16 cellular contexts compared by ENCODE assay signal in genomic region chr1:38344705-38345104, GRCh38.
"Had no signal": no experiment of that assay in that cellular context is flagged by ENCODE, and none has a peak within 500 bp of the region (broad histone marks: within the 10 kb centered on the region; RNA-seq: fewer than 3 reads in every experiment).

No MANE protein-coding gene starts in this region.

- H2AFZ ChIP-seq: parathyroid adenoma had no signal

- H3K4me1 ChIP-seq: left lung, parathyroid adenoma, SJCRH30, stomach, testis, upper lobe of left lung had no signal

- H3K4me1 Mint-ChIP-seq: activated B cell treated with CpG ODN at 0.5 μM for 24 hours; activated CD8-positive, alpha-beta memory T cell treated with anti-CD3 and anti-CD28 coated beads, Interleukin-2, amount 10 ng/mL, durations not matched to agents 7 days and 5 days; naive B cell had no signal

- H3K9me3 ChIP-seq: testis had no signal

- H3K36me3 ChIP-seq: left lung, SJCRH30, stomach, upper lobe of left lung had no signal

- H3K4me3 ChIP-seq: left lung, SJCRH30, stomach, testis, upper lobe of left lung had no signal

- H3K79me2 ChIP-seq: parathyroid adenoma had no signal

- H3K27me3 ChIP-seq: left lung, testis, upper lobe of left lung had no signal

- DNase-seq: activated B cell treated with CpG ODN at 0.5 μM for 24 hours; activated CD4-positive, alpha-beta T cell treated with anti-CD3 and anti-CD28 coated beads, Interleukin-2, amount 50 U/mL, for 1 hour; activated CD8-positive, alpha-beta memory T cell treated with anti-CD3 and anti-CD28 coated beads, Interleukin-2, amount 10 ng/mL, durations not matched to agents 7 days and 5 days; caudate nucleus; left lung; mammary epithelial cell; naive B cell; retina; SJCRH30; stimulated activated CD4-positive, alpha-beta T cell treated with anti-CD3 and anti-CD28 coated beads, Interleukin-4, amount 100 ng/mL, for 4 hours; stimulated activated CD8-positive, alpha-beta memory T cell treated with anti-CD3 and anti-CD28 coated beads, Interleukin-4, amount 100 ng/mL, for 48 hours; stomach; testis; upper lobe of left lung had no signal

- H3K27ac Mint-ChIP-seq: activated B cell treated with CpG ODN at 0.5 μM for 24 hours; activated CD8-positive, alpha-beta memory T cell treated with anti-CD3 and anti-CD28 coated beads, Interleukin-2, amount 10 ng/mL, durations not matched to agents 7 days and 5 days; naive B cell had no signal

- ATAC-seq: activated CD8-positive, alpha-beta memory T cell treated with anti-CD3 and anti-CD28 coated beads, Interleukin-2, amount 10 ng/mL, durations not matched to agents 7 days and 5 days; esophagus mucosa; left lung had no signal

- H3K4me3 Mint-ChIP-seq: activated B cell treated with CpG ODN at 0.5 μM for 24 hours; activated CD8-positive, alpha-beta memory T cell treated with anti-CD3 and anti-CD28 coated beads, Interleukin-2, amount 10 ng/mL, durations not matched to agents 7 days and 5 days; naive B cell had no signal

- H3K9ac ChIP-seq: parathyroid adenoma had no signal

- H3K27ac ChIP-seq: left lung, parathyroid adenoma, SJCRH30, stomach, testis, upper lobe of left lung had no signal

- H3K36me3 Mint-ChIP-seq: activated CD8-positive, alpha-beta memory T cell treated with anti-CD3 and anti-CD28 coated beads, Interleukin-2, amount 10 ng/mL, durations not matched to agents 7 days and 5 days had no signal
